1 cellular context compared by ENCODE assay signal in the genomic region with DNA sequence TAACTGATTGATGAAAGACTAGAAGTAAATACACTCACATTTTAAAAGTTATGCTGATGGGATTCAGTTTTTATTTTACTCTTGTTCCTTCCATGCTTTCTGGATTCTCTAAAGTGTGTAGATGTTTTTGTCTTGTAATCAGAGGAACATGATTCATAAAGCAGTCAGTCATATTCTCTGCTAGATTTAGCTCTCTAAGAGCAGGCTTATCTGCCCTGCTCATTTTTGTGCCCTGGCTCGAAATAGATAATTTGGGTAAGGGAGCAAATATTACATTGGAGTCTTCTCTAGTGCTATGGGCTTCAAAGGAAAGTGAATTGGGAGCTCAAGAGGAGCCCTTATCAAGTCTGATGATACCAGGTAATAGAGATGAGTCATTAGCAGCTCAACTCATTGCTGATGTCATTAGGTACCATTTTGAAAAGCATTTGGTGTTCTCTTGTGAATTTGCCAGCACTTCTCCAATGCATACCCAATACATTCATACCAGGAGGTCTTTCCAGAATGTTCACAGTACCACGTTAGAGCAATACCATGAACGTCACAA.
TF ChIP-seq lines count a peak whose summit lies in the region.

No MANE protein-coding gene starts in this region.

TF ChIP-seq in WTC11, 78 proteins besides CTCF, POLR2A, EP300 and RAD21 (continued from another document):
- TF ChIP-seq CREM (CRISPR knock-in tag; IDR thresholded peaks at IDR 0.05) (no peak), GTF2I (CRISPR knock-in tag; conservative IDR thresholded peaks at IDR 0.05) (no peak)
